ENCODE assay signal across 9 cellular contexts in the genomic region with DNA sequence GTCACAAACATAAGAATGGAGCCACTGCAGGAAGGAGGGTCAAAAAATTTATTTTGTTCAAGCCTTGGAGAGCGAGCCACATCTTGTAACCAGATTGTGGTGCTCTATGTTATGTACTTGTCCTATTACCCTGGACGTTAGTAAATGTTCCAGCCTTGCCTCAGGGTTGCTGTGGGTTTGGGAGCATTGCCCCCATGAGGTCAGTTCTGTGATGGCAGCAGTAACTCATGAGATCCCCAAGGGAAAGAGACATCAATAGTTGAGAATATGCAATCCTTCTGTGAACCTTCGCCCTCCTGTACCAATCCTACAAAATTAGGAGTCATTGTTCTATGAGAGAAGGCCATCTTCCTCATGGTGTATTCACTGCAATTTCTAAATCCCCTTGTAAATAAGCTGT. TPM values are rescaled to one million over a fixed set of nuclear protein-coding genes. Genes with fewer than 3 reads are reported as not detected.
A peak's percentile ranks its signal among the peaks of the same experiment; 100 is the strongest.
DNase-seq lines count a peak whose midpoint lies in the region; ATAC-seq and TF ChIP-seq lines count a peak whose summit lies in the region.
"Had no signal": no experiment of that assay in that cellular context is flagged by ENCODE, and none has a peak within 500 bp of the region (broad histone marks: within the 10 kb centered on the region; RNA-seq: fewer than 3 reads in every experiment).

No MANE protein-coding gene starts in this region.

- DNase-seq in left cardiac atrium = no peak
- DNase-seq in Right ventricle myocardium inferior (ENCODE audit: missing footprints) = no peak
- DNase-seq in fibroblast of mammary gland (ENCODE audit: low read depth) = peak; percentile 32
- no peak for DNase-seq in type B pancreatic cell (ENCODE audit: extremely low spot score, unreplicated experiment)
- no peak for DNase-seq in sciatic nerve (ENCODE audit: low spot score)
- no peak for DNase-seq in activated naive CD4-positive, alpha-beta T cell (lab: John Stamatoyannopoulos, UW)

- no peaks in the 10 kb centered on the region for H3K9me3 Mint-ChIP-seq in type B pancreatic cell
- H3K9me3 Mint-ChIP-seq: dendritic cell treated with granulocyte-macrophage colony-stimulating factor and Interleukin-4, amounts not matched to agents 40 ng/mL and 50 ng/mL, for 4 days had no signal

- no peaks in the 10 kb centered on the region for H3K79me2 ChIP-seq in OCI-LY3 (ENCODE audit: low read length)

- H3K36me3 Mint-ChIP-seq in type B pancreatic cell = no peaks in the 10 kb centered on the region

- ATAC-seq in left cardiac atrium = peak; percentile 44 to 53
- no peak for ATAC-seq in Right ventricle myocardium inferior
- peak; percentile 68 for ATAC-seq in HG03378 (IDR thresholded peaks at IDR 0.05; ENCODE audit: unreplicated experiment)
- ATAC-seq in sciatic nerve = no peak

- H3K4me3 ChIP-seq in OCI-LY3 (ENCODE audit: low read length) (no peak overlapping the region), fibroblast of mammary gland (ENCODE audit: control insufficient read depth, low read depth, low read length) (no peak overlapping the region)

- H3K4me1 Mint-ChIP-seq in type B pancreatic cell (ENCODE audit: unreplicated experiment) = no peaks in the 10 kb centered on the region

- peak; percentile 51 for TF ChIP-seq CTCF in OCI-LY3 (IDR thresholded peaks at IDR 0.05; ENCODE audit: low read depth, low read length)
- peak; percentile 35 for TF ChIP-seq CTCF in fibroblast of mammary gland (conservative IDR thresholded peaks at IDR 0.05; ENCODE audit: control insufficient read depth, insufficient read depth, low read depth, low read length)
- TF ChIP-seq CTCF in type B pancreatic cell (conservative IDR thresholded peaks at IDR 0.05) = peak; percentile 63

- no peaks in the 10 kb centered on the region for H3K9me3 ChIP-seq in OCI-LY3 (ENCODE audit: insufficient read depth, low read length)

- no peaks in the 10 kb centered on the region for H4K20me1 ChIP-seq in OCI-LY3 (ENCODE audit: insufficient read depth, low read length)

- H3K9ac ChIP-seq in OCI-LY3 (ENCODE audit: low read length) = no peak overlapping the region

- H3K27me3 Mint-ChIP-seq in type B pancreatic cell = no peaks in the 10 kb centered on the region
- H3K27me3 Mint-ChIP-seq: dendritic cell treated with granulocyte-macrophage colony-stimulating factor and Interleukin-4, amounts not matched to agents 40 ng/mL and 50 ng/mL, for 4 days had no signal

- no peak overlapping the region for H3K27ac Mint-ChIP-seq in type B pancreatic cell
- H3K27ac Mint-ChIP-seq: dendritic cell treated with granulocyte-macrophage colony-stimulating factor and Interleukin-4, amounts not matched to agents 40 ng/mL and 50 ng/mL, for 4 days had no signal

- H3K4me1 ChIP-seq in OCI-LY3 (ENCODE audit: low read length) = no peaks in the 10 kb centered on the region

- intact Hi-C loops in left cardiac atrium (cut with DNase I) (loop anchor here in 1 of 2 donors (10.0 kb wide), 1 partner anchor 1393 kb away; no protein-coding TSS in a partner anchor), Right ventricle myocardium inferior (cut with DNase I) (no loop called here), sciatic nerve (cut with DNase I) (no loop called here)

- no peak overlapping the region for H3K4me2 ChIP-seq in OCI-LY3 (ENCODE audit: low read length)

- no peak overlapping the region for H3K4me3 Mint-ChIP-seq in type B pancreatic cell
- H3K4me3 Mint-ChIP-seq: dendritic cell treated with granulocyte-macrophage colony-stimulating factor and Interleukin-4, amounts not matched to agents 40 ng/mL and 50 ng/mL, for 4 days had no signal

- H2AFZ ChIP-seq in OCI-LY3 (ENCODE audit: low read depth, low read length) = no peak overlapping the region

- no peak overlapping the region for H3K27ac ChIP-seq in OCI-LY3 (ENCODE audit: low read length)

- no peaks in the 10 kb centered on the region for H3K27me3 ChIP-seq in OCI-LY3 (ENCODE audit: low read depth, low read length)

- H3K36me3 ChIP-seq in OCI-LY3 (replicated peaks; ENCODE audit: low read depth, low read length) = no peaks in the 10 kb centered on the region

RNA-seq across cellular contexts. Expression of a gene that starts 16.4 kb away (rescaled TPM):
- total RNA-seq in left cardiac atrium = under 1 TPM; 0.18 to 0.42 TPM
- total RNA-seq in Right ventricle myocardium inferior = 0.11 TPM
- 2.1 and 5.0 TPM in 2 replicates for total RNA-seq in type B pancreatic cell (ENCODE audit: low replicate concordance)
- total RNA-seq in sciatic nerve = 0.40 TPM

RNA-seq across cellular contexts. Expression of a gene that starts 46.7 kb away (rescaled TPM):
- total RNA-seq in left cardiac atrium = 1 to 10 TPM; 2.3 to 2.4 TPM
- total RNA-seq in Right ventricle myocardium inferior = 1.4 TPM
- 3.3 and 4.7 TPM in 2 replicates for total RNA-seq in type B pancreatic cell (ENCODE audit: low replicate concordance)
- total RNA-seq in sciatic nerve = 4.7 TPM

Comparison
In these comparisons a context has a peak if more than half of its experiments do, and no peak if none do; other contexts are left out.
1. ATAC-seq: peak in left cardiac atrium (2 of 2) and HG03378 (single experiment); none in Right ventricle myocardium inferior (single experiment) and sciatic nerve (single experiment).
2. Peak in every context shown above with its lines, with median percentiles within 50 percentile points of each other: CTCF ChIP-seq.